ENCODE assay signal across 1 cellular context in genomic region chr11:795638-796564, GRCh38.
TF ChIP-seq lines count a peak whose summit lies in the region.

No MANE protein-coding gene starts in this region.

TF ChIP-seq in K562, 482 proteins besides CTCF, POLR2A, EP300 and RAD21 (continues in another document):
- TF ChIP-seq NKRF (IDR thresholded peaks at IDR 0.05; ENCODE audit: borderline replicate concordance), result peak; percentile 69; the same call in 1 of the 2 replicates
- TF ChIP-seq ARID4B (CRISPR knock-in tag; IDR thresholded peaks at IDR 0.05), result 0 out of 2 replicates have a peak, but pooled peaks have one; percentile 47
- no peak for TF ChIP-seq BRD4 (IDR thresholded peaks at IDR 0.05)
- TF ChIP-seq MXI1 (IDR thresholded peaks at IDR 0.05; ENCODE audit: low read depth, low read length), result peak; percentile 57; the same call in 1 of the 2 replicates
- TF ChIP-seq PCBP2 (IDR thresholded peaks at IDR 0.05; ENCODE audit: low read depth, low read length, poor library complexity, severe bottlenecking), result no peak
- no peak for TF ChIP-seq ZNF785 (CRISPR knock-in tag; IDR thresholded peaks at IDR 0.05)
- TF ChIP-seq ZFX (CRISPR knock-in tag; IDR thresholded peaks at IDR 0.05), result 0 out of 2 replicates have a peak, but pooled peaks have one; percentile 1
- TF ChIP-seq GABPA (tag; conservative IDR thresholded peaks at IDR 0.05; ENCODE audit: low read depth), result peak; percentile 34
- TF ChIP-seq TFAP4 (CRISPR knock-in tag; IDR thresholded peaks at IDR 0.05; ENCODE audit: borderline replicate concordance), result peak; percentile 77; the same call in 1 of the 2 replicates
- peak; percentile 86 for TF ChIP-seq SAP30 (IDR thresholded peaks at IDR 0.05; ENCODE audit: borderline replicate concordance, insufficient read depth, low read depth, low read length, poor library complexity, severe bottlenecking)
- no peak for TF ChIP-seq ZBTB40 (IDR thresholded peaks at IDR 0.05)
- TF ChIP-seq ZBTB40 (CRISPR knock-in tag; IDR thresholded peaks at IDR 0.05), result no peak
- peak; percentile 47; the same call in 1 of the 2 replicates for TF ChIP-seq POLR2G (IDR thresholded peaks at IDR 0.05; ENCODE audit: low read depth, low read length)
- peak; percentile 44; the same call in 1 of the 2 replicates for TF ChIP-seq SUPT5H (IDR thresholded peaks at IDR 0.05)
- TF ChIP-seq ZNF740 (CRISPR knock-in tag; IDR thresholded peaks at IDR 0.05), result peak; percentile 64
- peak in 1 of 2 experiments; percentile 88; a peak in 2 of 4 replicates for TF ChIP-seq ZNF740 (tag; IDR thresholded peaks at IDR 0.05)
- TF ChIP-seq HMGN3 (IDR thresholded peaks at IDR 0.05; ENCODE audit: borderline replicate concordance, extremely low read depth, insufficient read length, low read depth, low read length), result peak; percentile 53
- 0 out of 2 replicates have a peak, but pooled peaks have one; percentile 27 for TF ChIP-seq KLF13 (tag; IDR thresholded peaks at IDR 0.05; ENCODE audit: borderline replicate concordance, low read depth)
- no peak for TF ChIP-seq PBX2 (CRISPR knock-in tag; IDR thresholded peaks at IDR 0.05; ENCODE audit: low read depth)
- no peak for TF ChIP-seq PBX2 (tag; conservative IDR thresholded peaks at IDR 0.05; ENCODE audit: low read depth)
- TF ChIP-seq MNT (conservative IDR thresholded peaks at IDR 0.05), result peak; percentile 77 to 92
- peak; percentile 36; the same call in 1 of the 2 replicates for TF ChIP-seq ZBTB7A (IDR thresholded peaks at IDR 0.05; ENCODE audit: borderline replicate concordance, control insufficient read depth, low read depth, low read length)
- peak; percentile 39; the same call in 1 of the 2 replicates for TF ChIP-seq PHF8 (IDR thresholded peaks at IDR 0.05; ENCODE audit: borderline replicate concordance, low read length)
- TF ChIP-seq RBFOX2 (IDR thresholded peaks at IDR 0.05; ENCODE audit: low read depth, low read length), result peak; percentile 44; the same call in 1 of the 2 replicates
- TF ChIP-seq HDAC1 (IDR thresholded peaks at IDR 0.05), result peak in 1 of 2 experiments; percentile 54; a peak in 2 of 4 replicates
- TF ChIP-seq VEZF1 (CRISPR knock-in tag; IDR thresholded peaks at IDR 0.05), result peak; percentile 91
- TF ChIP-seq PHF20 (IDR thresholded peaks at IDR 0.05; ENCODE audit: partially characterized antibody), result no peak
- TF ChIP-seq MCM2 (IDR thresholded peaks at IDR 0.05; ENCODE audit: low read depth), result no peak
- peak; percentile 45 for TF ChIP-seq ELF1 (tag; IDR thresholded peaks at IDR 0.05)
- peak in 1 of 2 experiments; percentile 79; a peak in 2 of 4 replicates for TF ChIP-seq SIN3A (IDR thresholded peaks at IDR 0.05; ENCODE audit: borderline replicate concordance in 2 of 2, control insufficient read depth in 1 of 2, low read depth in 2 of 2, low read length in 2 of 2)
- TF ChIP-seq DACH1 (IDR thresholded peaks at IDR 0.05; ENCODE audit: partially characterized antibody), result peak; percentile 23
- TF ChIP-seq LARP7 (IDR thresholded peaks at IDR 0.05), result no peak
